In the genomic region with DNA sequence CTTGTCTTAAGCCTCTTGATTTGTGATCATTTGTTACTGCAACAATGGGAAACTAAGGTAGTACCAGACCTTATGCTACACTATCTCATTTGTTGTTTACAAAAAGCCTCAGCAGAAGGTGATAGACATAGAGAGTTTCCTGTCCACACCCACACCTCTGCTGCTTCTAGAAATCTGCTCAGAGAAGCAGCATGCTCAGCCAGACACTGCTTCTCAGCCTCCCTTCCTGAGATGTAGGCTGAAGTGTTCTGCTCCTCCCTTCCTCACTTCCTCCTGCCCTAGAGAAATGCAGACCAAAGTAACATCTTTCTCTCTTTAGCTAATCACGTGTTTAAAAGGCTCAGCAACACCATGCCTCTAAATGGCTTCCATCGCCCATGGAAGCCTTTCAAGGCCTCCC, we compare ENCODE assay signal across 10 cellular contexts.
DNase-seq lines count a peak whose midpoint lies in the region; ATAC-seq and TF ChIP-seq lines count a peak whose summit lies in the region.
"Had no signal": no experiment of that assay in that cellular context is flagged by ENCODE, and none has a peak within 500 bp of the region (broad histone marks: within the 10 kb centered on the region; RNA-seq: fewer than 3 reads in every experiment).

No MANE protein-coding gene starts in this region.

- H3K27me3 Mint-ChIP-seq in nephron progenitor cell (ENCODE audit: low read depth, poor library complexity), result peaks cover 4% of the 10 kb centered on the region

- no peak for TF ChIP-seq POLR2A in tibial nerve (IDR thresholded peaks at IDR 0.05)

- peak overlapping the region in 1 of 4 donors; percentile 8 for H3K27ac ChIP-seq in tibial nerve

- no peak overlapping the region for H3K4me3 ChIP-seq in tibial nerve

- no peaks in the 10 kb centered on the region for H3K36me3 ChIP-seq in tibial nerve

- peaks cover 6% of the 10 kb centered on the region for H3K4me1 Mint-ChIP-seq in nephron progenitor cell
- H3K4me1 Mint-ChIP-seq: nephron had no signal

- H3K4me1 ChIP-seq in tibial nerve, result peaks cover 0 to 5% (median 0%) of the 10 kb centered on the region in 4 donors

- TF ChIP-seq EP300 in tibial nerve (IDR thresholded peaks at IDR 0.05), result no peak

- no peaks in the 10 kb centered on the region for H3K36me3 Mint-ChIP-seq in nephron progenitor cell (ENCODE audit: low read depth)

- in situ Hi-C loops in GM13976 (cut with MboI; ENCODE audit: low sequenced_read_pairs, unreplicated experiment), result no loop called here

- H3K27ac Mint-ChIP-seq in nephron progenitor cell, result peak overlapping the region; percentile 44
- H3K27ac Mint-ChIP-seq: nephron had no signal

- 60 to 67% methylated on average over 2 of the region's 2 CpGs for WGBS in tibial nerve, 2 donors

- peak; percentile 49 for ATAC-seq in HG02840 (IDR thresholded peaks at IDR 0.05; ENCODE audit: low FRiP score, unreplicated experiment)

- no peaks in the 10 kb centered on the region for H3K27me3 ChIP-seq in tibial nerve

- DNase-seq in NOMO-1 treated with DMSO at 0.1 percent for 48 hours (lab: John Stamatoyannopoulos, UW; ENCODE audit: unreplicated experiment) (peak; percentile 2), NOMO-1 treated with dmso at 0.1 percent for 144 hours (lab: John Stamatoyannopoulos, UW; ENCODE audit: unreplicated experiment) (no peak), nephron progenitor cell (no peak), tibial nerve (ENCODE audit: low spot score in 2 of 2) (no peak), GM13976 (ENCODE audit: low spot score) (no peak), NCI-H2171 treated with DMSO at 0.1 percent for 48 hours (lab: John Stamatoyannopoulos, UW) (no peak)
- peak; percentile 19 for DNase-seq in activated CD8-positive, alpha-beta memory T cell treated with anti-CD3 and anti-CD28 coated beads, Interleukin-2, amount 50 U/mL, for 1 hour (ENCODE audit: extremely low read depth)
- DNase-seq: NCI-H748 treated with DMSO at 0.1 percent for 48 hours had no signal

- no peaks in the 10 kb centered on the region for H3K9me3 ChIP-seq in tibial nerve

- no peak for TF ChIP-seq CTCF in nephron progenitor cell (IDR thresholded peaks at IDR 0.05)
- no peak for TF ChIP-seq CTCF in tibial nerve (IDR thresholded peaks at IDR 0.05)
- TF ChIP-seq CTCF in GM13976 (IDR thresholded peaks at IDR 0.05; ENCODE audit: borderline replicate concordance, control extremely low read depth, extremely low read depth, insufficient read depth, missing control alignments), result no peak

- no peak overlapping the region for H3K4me3 Mint-ChIP-seq in nephron progenitor cell
- H3K4me3 Mint-ChIP-seq: nephron had no signal

- peaks cover 11% of the 10 kb centered on the region for H3K9me3 Mint-ChIP-seq in nephron progenitor cell

Comparison
In these comparisons a context has a peak if more than half of its experiments do, and no peak if none do; other contexts are left out.
1. DNase-seq: peak in NOMO-1 treated with DMSO at 0.1 percent for 48 hours (single experiment) and activated CD8-positive, alpha-beta memory T cell treated with anti-CD3 and anti-CD28 coated beads, Interleukin-2, amount 50 U/mL, for 1 hour (single experiment); none in NOMO-1 treated with dmso at 0.1 percent for 144 hours (single experiment), nephron progenitor cell (single experiment), tibial nerve (0 of 2), GM13976 (single experiment) and NCI-H2171 treated with DMSO at 0.1 percent for 48 hours (single experiment).